Comparison of ENCODE assay signal across 21 cellular contexts in genomic region chr2:7437122-7437521, GRCh38.
DNase-seq lines count a peak whose midpoint lies in the region; TF ChIP-seq lines count a peak whose summit lies in the region.
"Had no signal": no experiment of that assay in that cellular context is flagged by ENCODE, and none has a peak within 500 bp of the region (broad histone marks: within the 10 kb centered on the region; RNA-seq: fewer than 3 reads in every experiment).

No MANE protein-coding gene starts in this region.

- H3K36me3 ChIP-seq in stomach smooth muscle (ENCODE audit: control insufficient read depth in 2 of 2, insufficient read depth in 2 of 2, low read length in 2 of 2) (no peaks in the 10 kb centered on the region), right atrium auricular region (no peaks in the 10 kb centered on the region), smooth muscle cell (ENCODE audit: low read depth) (no peaks in the 10 kb centered on the region)
- H3K36me3 ChIP-seq: left ventricle myocardium inferior, neutrophil, thyroid gland had no signal

- TF ChIP-seq CTCF in right atrium auricular region (IDR thresholded peaks at IDR 0.05) (no peak), smooth muscle cell (IDR thresholded peaks at IDR 0.05; ENCODE audit: borderline replicate concordance, insufficient read depth, poor library complexity, severe bottlenecking) (no peak)

- CTCF ChIA-PET in activated naive CD4-positive, alpha-beta T cell treated with anti-CD3 and anti-CD28 coated beads, Interleukin-2, amount 10 ng/mL, durations not matched to agents 7 days and 5 days (lab: Charles Lee) = interaction anchor here (0.8 to 1.4 kb wide), 3 partner anchors 15 to 1247 kb away, joined by 3 to 4 read pairs (median 4); no protein-coding TSS in a partner anchor

- H3K4me1 ChIP-seq in stomach smooth muscle (ENCODE audit: control insufficient read depth, insufficient read depth, low read length) = peaks cover 10% of the 10 kb centered on the region
- no peaks in the 10 kb centered on the region for H3K4me1 ChIP-seq in right atrium auricular region
- no peaks in the 10 kb centered on the region for H3K4me1 ChIP-seq in smooth muscle cell (ENCODE audit: low read depth)
- H3K4me1 ChIP-seq: left ventricle myocardium inferior, thyroid gland had no signal

- H3F3A ChIP-seq in smooth muscle cell (ENCODE audit: low read depth) = no peaks in the 10 kb centered on the region

- H3K79me2 ChIP-seq in smooth muscle cell (ENCODE audit: low read depth) = no peaks in the 10 kb centered on the region

- peaks cover 12% of the 10 kb centered on the region for H3K36me3 Mint-ChIP-seq in activated naive CD4-positive, alpha-beta T cell treated with anti-CD3 and anti-CD28 coated beads, Interleukin-2, amount 10 ng/mL, durations not matched to agents 7 days and 5 days
- peaks cover 48% of the 10 kb centered on the region for H3K36me3 Mint-ChIP-seq in T-helper 1 cell treated with Interleukin-12 subunit alpha and Interleukin-12 subunit beta and Interleukin-4 antibody, amounts not matched to agents 30 μg/mL and 1 μg/mL, for 36 hours (ENCODE audit: low read depth)
- H3K36me3 Mint-ChIP-seq: CD4-positive, alpha-beta memory T cell had no signal

- H3K27me3 Mint-ChIP-seq in activated naive CD4-positive, alpha-beta T cell treated with anti-CD3 and anti-CD28 coated beads, Interleukin-2, amount 10 ng/mL, durations not matched to agents 7 days and 5 days = no peaks in the 10 kb centered on the region
- no peaks in the 10 kb centered on the region for H3K27me3 Mint-ChIP-seq in T-helper 1 cell treated with Interleukin-12 subunit alpha and Interleukin-12 subunit beta and Interleukin-4 antibody, amounts not matched to agents 30 μg/mL and 1 μg/mL, for 36 hours (ENCODE audit: low read depth)

- H3K4me3 ChIP-seq in stomach smooth muscle (ENCODE audit: low read length in 2 of 2) (no peak overlapping the region), right atrium auricular region (no peak overlapping the region), smooth muscle cell (no peak overlapping the region)
- H3K4me3 ChIP-seq: left ventricle myocardium inferior, thyroid gland had no signal

- H3K4me3 Mint-ChIP-seq in activated naive CD4-positive, alpha-beta T cell treated with anti-CD3 and anti-CD28 coated beads, Interleukin-2, amount 10 ng/mL, durations not matched to agents 7 days and 5 days = no peak overlapping the region
- H3K4me3 Mint-ChIP-seq in T-helper 1 cell treated with Interleukin-12 subunit alpha and Interleukin-12 subunit beta and Interleukin-4 antibody, amounts not matched to agents 30 μg/mL and 1 μg/mL, for 36 hours = peak overlapping the region; percentile 21
- H3K4me3 Mint-ChIP-seq: endodermal cell had no signal

- peaks cover 22% of the 10 kb centered on the region for H3K9me3 Mint-ChIP-seq in activated naive CD4-positive, alpha-beta T cell treated with anti-CD3 and anti-CD28 coated beads, Interleukin-2, amount 10 ng/mL, durations not matched to agents 7 days and 5 days
- H3K9me3 Mint-ChIP-seq in T-helper 1 cell treated with Interleukin-12 subunit alpha and Interleukin-12 subunit beta and Interleukin-4 antibody, amounts not matched to agents 30 μg/mL and 1 μg/mL, for 36 hours = peaks cover 50% of the 10 kb centered on the region

- peak overlapping the region; percentile 91 for H3K27ac Mint-ChIP-seq in activated naive CD4-positive, alpha-beta T cell treated with anti-CD3 and anti-CD28 coated beads, Interleukin-2, amount 10 ng/mL, durations not matched to agents 7 days and 5 days
- H3K27ac Mint-ChIP-seq in T-helper 1 cell treated with Interleukin-12 subunit alpha and Interleukin-12 subunit beta and Interleukin-4 antibody, amounts not matched to agents 30 μg/mL and 1 μg/mL, for 36 hours = peak overlapping the region; percentile 93
- H3K27ac Mint-ChIP-seq: endodermal cell had no signal

- no peaks in the 10 kb centered on the region for H3K27me3 ChIP-seq in stomach smooth muscle (ENCODE audit: control insufficient read depth in 1 of 2, insufficient read depth in 2 of 2, low read length in 2 of 2)
- no peaks in the 10 kb centered on the region for H3K27me3 ChIP-seq in right atrium auricular region
- no peaks in the 10 kb centered on the region for H3K27me3 ChIP-seq in smooth muscle cell (ENCODE audit: low read depth)
- H3K27me3 ChIP-seq: thyroid gland had no signal

- H3K4me2 ChIP-seq in smooth muscle cell = no peak overlapping the region

- peaks cover 41% of the 10 kb centered on the region for H3K4me1 Mint-ChIP-seq in activated naive CD4-positive, alpha-beta T cell treated with anti-CD3 and anti-CD28 coated beads, Interleukin-2, amount 10 ng/mL, durations not matched to agents 7 days and 5 days
- H3K4me1 Mint-ChIP-seq in T-helper 1 cell treated with Interleukin-12 subunit alpha and Interleukin-12 subunit beta and Interleukin-4 antibody, amounts not matched to agents 30 μg/mL and 1 μg/mL, for 36 hours (ENCODE audit: low read depth) = peaks cover 66% of the 10 kb centered on the region
- H3K4me1 Mint-ChIP-seq: endodermal cell had no signal

- DNase-seq in activated naive CD4-positive, alpha-beta T cell treated with anti-CD3 and anti-CD28 coated beads, Interleukin-2, amount 10 ng/mL, durations not matched to agents 7 days and 5 days = no peak
- no peak for DNase-seq in activated naive CD4-positive, alpha-beta T cell treated with Interleukin-2 at 50 U/mL for 16 hours
- DNase-seq in cerebellar cortex (ENCODE audit: low spot score) = peak; percentile 21
- DNase-seq in right atrium auricular region (ENCODE audit: low spot score) = no peak
- no peak for DNase-seq in smooth muscle cell (lab: John Stamatoyannopoulos, UW; ENCODE audit: unreplicated experiment)
- DNase-seq in CD1c-positive myeloid dendritic cell (ENCODE audit: extremely low spot score) = no peak
- DNase-seq: activated CD8-positive, alpha-beta memory T cell treated with anti-CD3 and anti-CD28 coated beads for 24 hours; activated effector memory CD4-positive, alpha-beta T cell treated with anti-CD3 and anti-CD28 coated beads, Interleukin-2, amount 50 U/mL, for 16 hours; CD4-positive, alpha-beta memory T cell; endodermal cell; KG1; left ventricle myocardium inferior; NCI-H2081; NCI-H526; PC-3; retina; SHP77 treated with DMSO at 0.1 percent for 48 hours; thyroid gland had no signal

- no peak overlapping the region for H2AFZ ChIP-seq in smooth muscle cell (ENCODE audit: low read depth)

- H3K27ac ChIP-seq in stomach smooth muscle (ENCODE audit: low read length) (peak overlapping the region; percentile 71), right atrium auricular region (no peak overlapping the region), smooth muscle cell (ENCODE audit: low read depth) (no peak overlapping the region)
- H3K27ac ChIP-seq: left ventricle myocardium inferior, neutrophil, thyroid gland had no signal

- H3K9me3 ChIP-seq in stomach smooth muscle (ENCODE audit: control insufficient read depth in 2 of 2, low read length in 2 of 2) (peaks cover 5 to 9% of the 10 kb centered on the region in 2 donors), right atrium auricular region (peaks cover 0 to 10% of the 10 kb centered on the region in 2 donors), smooth muscle cell (replicated peaks; ENCODE audit: low read depth) (no peaks in the 10 kb centered on the region)
- H3K9me3 ChIP-seq: neutrophil, thyroid gland had no signal

- H3K9ac ChIP-seq in stomach smooth muscle (ENCODE audit: low read length in 2 of 2) = no peak overlapping the region
- H3K9ac ChIP-seq in smooth muscle cell (ENCODE audit: low read depth) = no peak overlapping the region

- H4K20me1 ChIP-seq in smooth muscle cell (ENCODE audit: low read depth) = no peaks in the 10 kb centered on the region
